In the genomic region with DNA sequence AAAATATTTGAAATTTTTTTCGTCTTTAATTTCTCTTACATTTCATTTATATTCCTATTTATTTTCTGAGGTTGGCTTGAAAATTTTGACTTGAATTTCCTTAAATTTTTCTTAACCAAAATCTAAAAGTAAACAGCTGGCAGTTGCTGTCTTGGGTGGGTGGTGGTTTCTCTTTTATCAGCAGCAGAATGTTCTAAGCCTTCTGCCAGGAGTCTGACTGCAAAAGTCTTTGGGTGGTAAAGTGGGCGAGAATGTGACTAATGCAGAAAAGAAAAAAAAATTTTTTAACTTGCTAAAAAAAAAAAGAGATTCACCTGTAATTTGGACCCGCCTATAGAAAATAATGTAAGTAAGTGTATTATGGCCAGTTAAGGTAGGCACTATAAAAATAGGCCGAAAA, we compare ENCODE assay signal across 11 cellular contexts. TPM values are rescaled to one million over a fixed set of nuclear protein-coding genes. Genes with fewer than 3 reads are reported as not detected.
DNase-seq lines count a peak whose midpoint lies in the region; ATAC-seq and TF ChIP-seq lines count a peak whose summit lies in the region.
"Had no signal": no experiment of that assay in that cellular context is flagged by ENCODE, and none has a peak within 500 bp of the region (broad histone marks: within the 10 kb centered on the region; RNA-seq: fewer than 3 reads in every experiment).

No MANE protein-coding gene starts in this region.

- H3F3A ChIP-seq in neural cell (ENCODE audit: insufficient read depth, low read length, poor library complexity, severe bottlenecking), result peaks cover 5% of the 10 kb centered on the region

- H4K20me1 ChIP-seq in OCI-LY3 (ENCODE audit: insufficient read depth, low read length) (0 out of 2 replicates have a peak, but pooled peaks cover 5% of the 10 kb centered on the region), neural cell (ENCODE audit: insufficient read depth) (no peaks in the 10 kb centered on the region)

- H3K27me3 ChIP-seq in OCI-LY3 (ENCODE audit: low read depth, low read length), result no peaks in the 10 kb centered on the region
- H3K27me3 ChIP-seq in brain microvascular endothelial cell (replicated peaks), result no peaks in the 10 kb centered on the region
- no peaks in the 10 kb centered on the region for H3K27me3 ChIP-seq in neural cell (ENCODE audit: insufficient read depth, low read depth, low read length)

- CTCF ChIA-PET in GM10248 (lab: Yijun Ruan, JAX), result interaction anchor here (1.0 kb wide), 1 partner anchor 24 kb away, joined by 4 read pairs; no protein-coding TSS in a partner anchor

- H2AFZ ChIP-seq in OCI-LY3 (ENCODE audit: low read depth, low read length) (no peak overlapping the region), neural cell (ENCODE audit: low read depth, low read length) (no peak overlapping the region)
- H2AFZ ChIP-seq: parathyroid adenoma had no signal

- peaks cover 37% of the 10 kb centered on the region for H3K4me1 ChIP-seq in OCI-LY3 (ENCODE audit: low read length)

- no peak for TF ChIP-seq EP300 in neural cell (conservative IDR thresholded peaks at IDR 0.05; ENCODE audit: poor library complexity, severe bottlenecking)

- H3K4me3 ChIP-seq in OCI-LY3 (ENCODE audit: low read length) (no peak overlapping the region), brain microvascular endothelial cell (ENCODE audit: low read depth, low read length) (no peak overlapping the region), neural cell (ENCODE audit: low read length) (peak overlapping the region; percentile 84)

- TF ChIP-seq RAD21 in neural cell (conservative IDR thresholded peaks at IDR 0.05), result no peak

- no peaks in the 10 kb centered on the region for H3K9me3 ChIP-seq in OCI-LY3 (ENCODE audit: insufficient read depth, low read length)
- no peaks in the 10 kb centered on the region for H3K9me3 ChIP-seq in neural cell (ENCODE audit: low read length)

- H3K27ac ChIP-seq in OCI-LY3 (ENCODE audit: low read length), result no peak overlapping the region
- peak overlapping the region; percentile 44 for H3K27ac ChIP-seq in brain microvascular endothelial cell
- H3K27ac ChIP-seq in neural cell (ENCODE audit: low read length), result no peak overlapping the region
- H3K27ac ChIP-seq: parathyroid adenoma had no signal

- no peak overlapping the region for H3K9ac ChIP-seq in OCI-LY3 (ENCODE audit: low read length)
- no peak overlapping the region for H3K9ac ChIP-seq in neural cell (ENCODE audit: low read length)
- H3K9ac ChIP-seq: parathyroid adenoma had no signal

- DNase-seq in GM10248 (ENCODE audit: extremely low spot score), result peak; percentile 15
- DNase-seq in brain microvascular endothelial cell, result peak; percentile 14
- no peak for DNase-seq in NCI-H2081 (lab: John Stamatoyannopoulos, UW)
- DNase-seq in NCI-H2196 treated with DMSO at 0.1 percent for 48 hours (lab: John Stamatoyannopoulos, UW; ENCODE audit: unreplicated experiment), result no peak
- DNase-seq in NCI-H1694 (lab: John Stamatoyannopoulos, UW), result no peak
- DNase-seq: foreskin melanocyte, NCI-H510A treated with DMSO at 0.1 percent for 48 hours had no signal

- H3K79me2 ChIP-seq in OCI-LY3 (ENCODE audit: low read length) (peaks cover 95% of the 10 kb centered on the region), neural cell (replicated peaks; ENCODE audit: insufficient read depth, low read length) (peaks cover 82% of the 10 kb centered on the region)

- no peaks in the 10 kb centered on the region for H3K9me2 ChIP-seq in neural cell (ENCODE audit: insufficient read depth, low read length)

- peak overlapping the region; percentile 42 for H3K4me2 ChIP-seq in OCI-LY3 (ENCODE audit: low read length)
- no peak overlapping the region for H3K4me2 ChIP-seq in neural cell (ENCODE audit: low read length)

- ATAC-seq in GM21423 (IDR thresholded peaks at IDR 0.05; ENCODE audit: unreplicated experiment), result no peak

- POLR2A ChIA-PET in GM10248 (lab: Yijun Ruan, JAX), result no interaction called here

- H3K36me3 ChIP-seq in OCI-LY3 (replicated peaks; ENCODE audit: low read depth, low read length), result no peaks in the 10 kb centered on the region
- H3K36me3 ChIP-seq in brain microvascular endothelial cell (replicated peaks), result peaks cover 3% of the 10 kb centered on the region
- H3K36me3 ChIP-seq in neural cell (ENCODE audit: insufficient read depth, low read length), result no peaks in the 10 kb centered on the region

- in situ Hi-C loops in brain microvascular endothelial cell (cut with HindIII; ENCODE audit: low pct_ligation_motif_present, low sequenced_read_pairs), result no loop called here

- TF ChIP-seq CTCF in GM10248 (IDR thresholded peaks at IDR 0.05; ENCODE audit: control extremely low read depth, extremely low read depth, low read depth, missing control alignments) (no peak), OCI-LY3 (IDR thresholded peaks at IDR 0.05; ENCODE audit: low read depth, low read length) (no peak), brain microvascular endothelial cell (IDR thresholded peaks at IDR 0.05; ENCODE audit: low read depth, low read length, missing control alignments) (no peak), neural cell (IDR thresholded peaks at IDR 0.05; ENCODE audit: poor library complexity, severe bottlenecking) (no peak)

TF ChIP-seq in neural cell, 6 proteins besides CTCF, POLR2A, EP300 and RAD21:
- TF ChIP-seq, protein P1, sequence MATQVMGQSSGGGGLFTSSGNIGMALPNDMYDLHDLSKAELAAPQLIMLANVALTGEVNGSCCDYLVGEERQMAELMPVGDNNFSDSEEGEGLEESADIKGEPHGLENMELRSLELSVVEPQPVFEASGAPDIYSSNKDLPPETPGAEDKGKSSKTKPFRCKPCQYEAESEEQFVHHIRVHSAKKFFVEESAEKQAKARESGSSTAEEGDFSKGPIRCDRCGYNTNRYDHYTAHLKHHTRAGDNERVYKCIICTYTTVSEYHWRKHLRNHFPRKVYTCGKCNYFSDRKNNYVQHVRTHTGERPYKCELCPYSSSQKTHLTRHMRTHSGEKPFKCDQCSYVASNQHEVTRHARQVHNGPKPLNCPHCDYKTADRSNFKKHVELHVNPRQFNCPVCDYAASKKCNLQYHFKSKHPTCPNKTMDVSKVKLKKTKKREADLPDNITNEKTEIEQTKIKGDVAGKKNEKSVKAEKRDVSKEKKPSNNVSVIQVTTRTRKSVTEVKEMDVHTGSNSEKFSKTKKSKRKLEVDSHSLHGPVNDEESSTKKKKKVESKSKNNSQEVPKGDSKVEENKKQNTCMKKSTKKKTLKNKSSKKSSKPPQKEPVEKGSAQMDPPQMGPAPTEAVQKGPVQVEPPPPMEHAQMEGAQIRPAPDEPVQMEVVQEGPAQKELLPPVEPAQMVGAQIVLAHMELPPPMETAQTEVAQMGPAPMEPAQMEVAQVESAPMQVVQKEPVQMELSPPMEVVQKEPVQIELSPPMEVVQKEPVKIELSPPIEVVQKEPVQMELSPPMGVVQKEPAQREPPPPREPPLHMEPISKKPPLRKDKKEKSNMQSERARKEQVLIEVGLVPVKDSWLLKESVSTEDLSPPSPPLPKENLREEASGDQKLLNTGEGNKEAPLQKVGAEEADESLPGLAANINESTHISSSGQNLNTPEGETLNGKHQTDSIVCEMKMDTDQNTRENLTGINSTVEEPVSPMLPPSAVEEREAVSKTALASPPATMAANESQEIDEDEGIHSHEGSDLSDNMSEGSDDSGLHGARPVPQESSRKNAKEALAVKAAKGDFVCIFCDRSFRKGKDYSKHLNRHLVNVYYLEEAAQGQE (IDR thresholded peaks at IDR 0.05; ENCODE audit: borderline replicate concordance), result no peak
- TF ChIP-seq EZH2 (IDR thresholded peaks at IDR 0.05; ENCODE audit: borderline replicate concordance, insufficient read depth, low read length, poor library complexity, severe bottlenecking), result no peak

RNA-seq across cellular contexts. Expression of gene FGFR1OP2, which starts 2.5 kb away (rescaled TPM):
- 79.4 and 88.8 TPM in 2 replicates for polyA plus RNA-seq in neural cell
- polyA minus RNA-seq in neural cell, result 63.6 and 66.0 TPM in 2 replicates

RNA-seq across cellular contexts. Expression of gene INTS13, which starts 3.0 kb away (rescaled TPM):
- 15.3 and 28.8 TPM in 2 replicates for polyA plus RNA-seq in neural cell
- polyA minus RNA-seq in neural cell, result 27.2 and 30.9 TPM in 2 replicates

Comparison
In these comparisons a context has a peak if more than half of its experiments do, and no peak if none do; other contexts are left out.
1. DNase-seq: peak in GM10248 (single experiment) and brain microvascular endothelial cell (single experiment); none in NCI-H2081 (0 of 2), NCI-H2196 treated with DMSO at 0.1 percent for 48 hours (single experiment) and NCI-H1694 (single experiment).